Comparison of ENCODE assay signal across 9 cellular contexts in the genomic region with DNA sequence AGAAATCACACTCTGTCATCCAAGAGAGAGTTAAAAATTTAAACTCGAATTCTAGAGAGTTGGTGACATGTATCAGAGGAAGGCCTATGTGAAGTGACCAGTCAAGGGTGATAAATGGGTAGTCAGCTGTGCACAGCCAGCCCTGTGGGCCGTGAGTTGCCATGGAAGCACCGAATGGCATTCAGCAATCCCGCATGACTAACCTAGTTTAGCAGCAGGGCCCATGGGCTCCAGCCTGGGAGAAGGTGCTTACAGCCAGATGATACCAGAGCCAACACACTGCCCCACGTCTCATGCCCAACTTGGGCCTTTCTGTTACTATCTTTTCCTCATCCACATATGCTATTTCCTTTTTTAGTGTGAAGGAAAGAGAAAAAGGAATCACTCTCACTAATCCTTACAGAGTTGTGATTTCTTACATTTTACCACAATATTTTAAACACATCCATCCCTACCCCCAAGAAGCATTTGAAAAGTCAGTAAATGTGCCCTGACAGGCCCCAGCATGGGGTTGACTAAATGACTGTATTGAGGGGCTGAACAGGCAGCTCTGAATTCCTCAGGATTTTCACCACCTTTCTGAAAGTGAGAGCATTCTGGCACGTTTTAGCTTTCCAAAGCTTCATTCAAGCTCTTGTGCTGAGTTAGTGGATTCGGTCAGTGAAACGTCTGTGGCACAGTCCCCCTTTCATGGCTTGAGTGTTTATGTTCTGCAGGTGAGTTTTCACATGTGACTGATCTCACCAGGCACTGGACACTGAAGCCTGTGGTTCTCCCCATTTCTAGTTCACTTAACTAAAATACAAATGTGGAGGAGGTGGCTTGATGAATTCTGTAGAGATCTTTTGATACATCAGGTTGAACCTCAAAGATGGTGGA.
DNase-seq lines count a peak whose midpoint lies in the region; ATAC-seq and TF ChIP-seq lines count a peak whose summit lies in the region.
"Had no signal": no experiment of that assay in that cellular context is flagged by ENCODE, and none has a peak within 500 bp of the region (broad histone marks: within the 10 kb centered on the region; RNA-seq: fewer than 3 reads in every experiment).

No MANE protein-coding gene starts in this region.

- H3K27ac Mint-ChIP-seq in CD4-positive, alpha-beta T cell: peak overlapping the region; percentile 51
- peak overlapping the region; percentile 57 for H3K27ac Mint-ChIP-seq in GM23338

- H3K36me3 ChIP-seq in GM23338 (ENCODE audit: insufficient read depth): no peaks in the 10 kb centered on the region
- no peaks in the 10 kb centered on the region for H3K36me3 ChIP-seq in lung (ENCODE audit: control insufficient read depth in 2 of 2, insufficient read depth in 2 of 2, low read length in 2 of 2)
- no peaks in the 10 kb centered on the region for H3K36me3 ChIP-seq in transverse colon

- H2AFZ ChIP-seq in GM23338: no peak overlapping the region

- H3K27me3 ChIP-seq in CD4-positive, alpha-beta T cell (ENCODE audit: control insufficient read depth, insufficient read depth, low read length): no peaks in the 10 kb centered on the region
- H3K27me3 ChIP-seq in GM23338 (ENCODE audit: insufficient read depth) (no peaks in the 10 kb centered on the region), lung (ENCODE audit: control insufficient read depth, insufficient read depth) (no peaks in the 10 kb centered on the region), transverse colon (no peaks in the 10 kb centered on the region)

- H3K4me3 Mint-ChIP-seq in CD4-positive, alpha-beta T cell: no peak overlapping the region
- peak overlapping the region; percentile 9; the same call in 1 of the 3 replicates for H3K4me3 Mint-ChIP-seq in GM23338

- DNase-seq in CD4-positive, alpha-beta T cell: no peak
- DNase-seq in GM23338 (ENCODE audit: low spot score): peak; percentile 75
- DNase-seq in NCI-H510A (lab: John Stamatoyannopoulos, UW): peak; percentile 65
- peak; percentile 36 to 85 for DNase-seq in dermis microvascular lymphatic vessel endothelial cell (ENCODE audit: low read depth in 2 of 2)
- no peak for DNase-seq in lung (ENCODE audit: low spot score)
- peak; percentile 43 for DNase-seq in transverse colon
- DNase-seq in SIG-M5 (lab: John Stamatoyannopoulos, UW): no peak
- no peak for DNase-seq in NCI-H2107 treated with DMSO at 0.1 percent for 48 hours (lab: John Stamatoyannopoulos, UW; ENCODE audit: unreplicated experiment)

- H3K36me3 Mint-ChIP-seq in CD4-positive, alpha-beta T cell (ENCODE audit: low read depth): no peaks in the 10 kb centered on the region
- H3K36me3 Mint-ChIP-seq in GM23338 (ENCODE audit: low read depth): no peaks in the 10 kb centered on the region

- no peaks in the 10 kb centered on the region for H3K9me3 ChIP-seq in CD4-positive, alpha-beta T cell (ENCODE audit: control insufficient read depth, low read length)
- no peaks in the 10 kb centered on the region for H3K9me3 ChIP-seq in lung (ENCODE audit: control insufficient read depth in 2 of 2, insufficient read depth in 1 of 2, low read length in 1 of 2)
- no peaks in the 10 kb centered on the region for H3K9me3 ChIP-seq in transverse colon

- 34 to 48% methylated on average over 8 of the region's 8 CpGs for WGBS in lung, 2 donors
- WGBS in transverse colon (ENCODE audit: low coverage in 1 of 2), 2 donors: 30 to 50% methylated on average over 2 to 8 of the region's 8 CpGs

- ATAC-seq in CD4-positive, alpha-beta T cell (ENCODE audit: poor library complexity): no peak
- ATAC-seq in GM23338 (peak; percentile 73), lung (ENCODE audit: insufficient read depth, low FRiP score) (peak; percentile 58)

- H3K4me1 Mint-ChIP-seq in CD4-positive, alpha-beta T cell (ENCODE audit: low read depth): peaks cover 67% of the 10 kb centered on the region
- peaks cover 69% of the 10 kb centered on the region for H3K4me1 Mint-ChIP-seq in GM23338

- POLR2A ChIA-PET in CD4-positive, alpha-beta T cell (lab: Charles Lee): no interaction called here

- in situ Hi-C loops in transverse colon (cut with MboI; ENCODE audit: low pct_ligation_motif_present in 1 of 4, low pct_unique_long_range_greater_than_20kb in 1 of 4, low sequenced_read_pairs in 3 of 4): no loop called here

- no peak overlapping the region for H3K4me3 ChIP-seq in GM23338
- H3K4me3 ChIP-seq in lung: no peak overlapping the region
- no peak overlapping the region for H3K4me3 ChIP-seq in transverse colon

- H3K27me3 Mint-ChIP-seq in CD4-positive, alpha-beta T cell: no peaks in the 10 kb centered on the region
- H3K27me3 Mint-ChIP-seq in GM23338 (ENCODE audit: insufficient read depth, low read depth, poor library complexity): peaks cover 4% of the 10 kb centered on the region

- peaks cover 100% of the 10 kb centered on the region for H3K79me2 ChIP-seq in GM23338 (replicated peaks; ENCODE audit: insufficient read depth)

- H4K20me1 ChIP-seq in GM23338 (replicated peaks; ENCODE audit: insufficient read depth): peaks cover 47% of the 10 kb centered on the region

- H3K9me2 ChIP-seq in GM23338 (ENCODE audit: insufficient read depth): no peaks in the 10 kb centered on the region

- H3K4me1 ChIP-seq in GM23338 (ENCODE audit: insufficient read depth): peaks cover 63% of the 10 kb centered on the region
- peaks cover 25 to 60% of the 10 kb centered on the region in 2 donors for H3K4me1 ChIP-seq in lung (ENCODE audit: control insufficient read depth in 2 of 2, insufficient read depth in 2 of 2, low read length in 2 of 2)
- H3K4me1 ChIP-seq in transverse colon: peaks cover 35 to 88% (median 66%) of the 10 kb centered on the region in 4 donors

- CTCF ChIA-PET in CD4-positive, alpha-beta T cell (lab: Charles Lee): interaction anchor here (1.2 kb wide), 1 partner anchor 15 kb away, joined by 3 read pairs; no protein-coding TSS in a partner anchor

- H3K9me3 Mint-ChIP-seq in CD4-positive, alpha-beta T cell: no peaks in the 10 kb centered on the region
- no peaks in the 10 kb centered on the region for H3K9me3 Mint-ChIP-seq in GM23338

- TF ChIP-seq CTCF in CD4-positive, alpha-beta T cell (IDR thresholded peaks at IDR 0.05): no peak
- TF ChIP-seq CTCF in GM23338 (conservative IDR thresholded peaks at IDR 0.05; ENCODE audit: low read depth in 2 of 2): no peak
- TF ChIP-seq CTCF in lung (IDR thresholded peaks at IDR 0.05; ENCODE audit: control extremely low read depth, extremely low read depth): no peak
- no peak for TF ChIP-seq CTCF in transverse colon (IDR thresholded peaks at IDR 0.05)

- no peak for TF ChIP-seq POLR2A in transverse colon (IDR thresholded peaks at IDR 0.05)

- 0 out of 2 replicates have a peak overlapping the region, but pooled peaks have one; percentile 9 for H3K4me2 ChIP-seq in GM23338

- no peak for TF ChIP-seq EP300 in transverse colon (IDR thresholded peaks at IDR 0.05; ENCODE audit: low read depth)

- intact Hi-C loops in CD4-positive, alpha-beta T cell (cut with DNase I, micrococcal nuclease): no loop called here
- intact Hi-C loops in transverse colon (cut with DNase I; ENCODE audit: low total_unique reads): no loop called here

- no peak overlapping the region for H3K27ac ChIP-seq in CD4-positive, alpha-beta T cell (ENCODE audit: low read depth, low read length)
- H3K27ac ChIP-seq in GM23338 (ENCODE audit: low read depth) (peak overlapping the region; percentile 18), lung (ENCODE audit: low read depth in 1 of 2, low read length in 1 of 2) (peak overlapping the region; percentile 67 to 78), transverse colon (peak overlapping the region; percentile 75 to 84 (median 80))
- H3K27ac ChIP-seq: HL-60 had no signal

- 0 out of 2 replicates have a peak, but pooled peaks cover 3% of the 10 kb centered on the region for H3F3A ChIP-seq in GM23338 (replicated peaks; ENCODE audit: low read depth)

TF ChIP-seq in GM23338, 12 proteins besides CTCF, POLR2A, EP300 and RAD21 (continues in another document):
- no peak for TF ChIP-seq CREB1 (CRISPR knock-in tag; IDR thresholded peaks at IDR 0.05; ENCODE audit: low read depth)
- no peak for TF ChIP-seq ZNF114 (CRISPR knock-in tag; IDR thresholded peaks at IDR 0.05)
- TF ChIP-seq EZH2phosphoT487 (IDR thresholded peaks at IDR 0.05; ENCODE audit: unreplicated experiment): no peak

Comparison
In these comparisons a context has a peak if more than half of its experiments do, and no peak if none do; other contexts are left out.
1. DNase-seq: peak in GM23338 (single experiment), NCI-H510A (single experiment), dermis microvascular lymphatic vessel endothelial cell (2 of 2) and transverse colon (single experiment); none in CD4-positive, alpha-beta T cell (0 of 10), lung (single experiment), SIG-M5 (single experiment) and NCI-H2107 treated with DMSO at 0.1 percent for 48 hours (single experiment).